Comparison of ENCODE assay signal across 8 cellular contexts in genomic region chr5:134510970-134511795, GRCh38. TPM values are rescaled to one million over a fixed set of nuclear protein-coding genes. Genes with fewer than 3 reads are reported as not detected.
DNase-seq lines count a peak whose midpoint lies in the region; ATAC-seq and TF ChIP-seq lines count a peak whose summit lies in the region.

No MANE protein-coding gene starts in this region.

- no peaks in the 10 kb centered on the region for H3K9me3 ChIP-seq in PC-3 (ENCODE audit: low read length)
- H3K9me3 ChIP-seq in mammary epithelial cell (replicated peaks; ENCODE audit: insufficient read depth, low read length): no peaks in the 10 kb centered on the region
- no peaks in the 10 kb centered on the region for H3K9me3 ChIP-seq in neural progenitor cell (ENCODE audit: low read depth)

- intact Hi-C loops in PC-3 (cut with micrococcal nuclease) (loop anchor here (5.0 kb wide), 1 partner anchor 74 kb away; no protein-coding TSS in a partner anchor), mammary epithelial cell (cut with micrococcal nuclease) (loop anchor here (2.0 to 5.0 kb wide), 4 partner anchors 14 to 209 kb away; partner anchors contain the start of genes JADE2 and UBE2B)

- DNase-seq in A172 (ENCODE audit: low spot score) (peak; percentile 73), PC-3 (peak; percentile 89), mammary epithelial cell (peak; percentile 79), neural progenitor cell (ENCODE audit: low spot score) (no peak), GM03348 (ENCODE audit: low spot score) (no peak), NCI-H1105 (lab: John Stamatoyannopoulos, UW) (no peak), hypothalamus (lab: John Stamatoyannopoulos, UW) (no peak)

- ATAC-seq in PC-3 (peak; percentile 53), HG02885 (IDR thresholded peaks at IDR 0.05; ENCODE audit: poor library complexity, unreplicated experiment) (no peak)

- H3K4me1 ChIP-seq in PC-3 (ENCODE audit: insufficient read depth, low read length): peaks cover 58% of the 10 kb centered on the region
- peaks cover 50% of the 10 kb centered on the region for H3K4me1 ChIP-seq in mammary epithelial cell (ENCODE audit: insufficient read depth, low read length)
- H3K4me1 ChIP-seq in neural progenitor cell: peaks cover 8% of the 10 kb centered on the region

- POLR2A ChIA-PET in PC-3 (lab: Charles Lee; ENCODE audit: unreplicated experiment): interaction anchor here (0.7 kb wide), 1 partner anchor 17 kb away, joined by 3 read pairs; no protein-coding TSS in a partner anchor

- no peaks in the 10 kb centered on the region for H4K20me1 ChIP-seq in PC-3 (ENCODE audit: low read length)
- H4K20me1 ChIP-seq in mammary epithelial cell (ENCODE audit: insufficient read depth, low read length): no peaks in the 10 kb centered on the region
- H4K20me1 ChIP-seq in neural progenitor cell (ENCODE audit: low read depth): no peaks in the 10 kb centered on the region

- no peaks in the 10 kb centered on the region for H3K36me3 ChIP-seq in PC-3 (ENCODE audit: low read depth, low read length)
- H3K36me3 ChIP-seq in mammary epithelial cell (ENCODE audit: insufficient read depth, low read length): no peaks in the 10 kb centered on the region
- H3K36me3 ChIP-seq in neural progenitor cell: no peaks in the 10 kb centered on the region

- H3K27ac Mint-ChIP-seq in neural progenitor cell: peak overlapping the region; percentile 31

- CTCF ChIA-PET in PC-3 (lab: Charles Lee) (interaction anchor here (0.7 kb wide), 1 partner anchor 43 kb away, joined by 3 read pairs; no protein-coding TSS in a partner anchor), mammary epithelial cell (lab: Charles Lee; ENCODE audit: low non-redundant PET) (interaction anchor here (0.5 to 0.7 kb wide), 3 partner anchors 14 to 522 kb away, joined by 3 to 9 read pairs (median 4); no protein-coding TSS in a partner anchor)

- H3K79me2 ChIP-seq in PC-3 (ENCODE audit: low read length) (peaks cover 11% of the 10 kb centered on the region; the same call in 1 of the 2 replicates), mammary epithelial cell (ENCODE audit: insufficient read depth, low read length) (no peaks in the 10 kb centered on the region), neural progenitor cell (ENCODE audit: low read depth) (no peaks in the 10 kb centered on the region)

- H3K4me2 ChIP-seq in PC-3 (ENCODE audit: low read length): peak overlapping the region; percentile 67
- H3K4me2 ChIP-seq in mammary epithelial cell (ENCODE audit: insufficient read depth, low read depth, low read length): peak overlapping the region; percentile 41
- no peak overlapping the region for H3K4me2 ChIP-seq in neural progenitor cell

- H2AFZ ChIP-seq in PC-3 (ENCODE audit: low read length) (peak overlapping the region; percentile 50; the same call in 1 of the 2 replicates), mammary epithelial cell (ENCODE audit: low read depth, low read length) (peak overlapping the region; percentile 76), neural progenitor cell (replicated peaks) (no peak overlapping the region)

- no peak overlapping the region for H3K4me3 ChIP-seq in PC-3 (ENCODE audit: low read length)
- H3K4me3 ChIP-seq in mammary epithelial cell (replicated peaks in 1 of 3; ENCODE audit: insufficient read depth in 1 of 3, low read depth in 2 of 3, low read length in 3 of 3): no peak overlapping the region
- no peak overlapping the region for H3K4me3 ChIP-seq in neural progenitor cell

- peaks cover 16% of the 10 kb centered on the region for H3K4me1 Mint-ChIP-seq in neural progenitor cell

- peak overlapping the region; percentile 10 for H3K4me3 Mint-ChIP-seq in neural progenitor cell

- H3K9me2 ChIP-seq in PC-3 (replicated peaks; ENCODE audit: low read length): no peaks in the 10 kb centered on the region

- in situ Hi-C loops in mammary epithelial cell (cut with MboI; ENCODE audit: low sequenced_read_pairs in 2 of 2): loop anchor here in 1 of 2 donors (10.0 kb wide), 1 partner anchor 56 kb away; no protein-coding TSS in a partner anchor

- H3F3A ChIP-seq in PC-3 (ENCODE audit: low read length, unreplicated experiment): no peaks in the 10 kb centered on the region
- H3F3A ChIP-seq in neural progenitor cell (ENCODE audit: low read depth): no peaks in the 10 kb centered on the region

- no peaks in the 10 kb centered on the region for H3K9me3 Mint-ChIP-seq in neural progenitor cell

- H3K9ac ChIP-seq in PC-3 (ENCODE audit: low read length) (peak overlapping the region; percentile 42; the same call in 1 of the 2 replicates), mammary epithelial cell (ENCODE audit: insufficient read depth, low read length) (no peak overlapping the region), neural progenitor cell (no peak overlapping the region)

- TF ChIP-seq CTCF in PC-3 (conservative IDR thresholded peaks at IDR 0.05; ENCODE audit: low read depth, low read length) (no peak), mammary epithelial cell (conservative IDR thresholded peaks at IDR 0.05 in 1 of 2, IDR thresholded peaks at IDR 0.05 in 1 of 2; ENCODE audit: extremely low read depth in 1 of 2, insufficient read depth in 1 of 2, low read depth in 1 of 2, low read length in 2 of 2) (no peak), neural progenitor cell (IDR thresholded peaks at IDR 0.05) (no peak)

- 12% methylated on average over 8 of the region's 9 CpGs for WGBS in mammary epithelial cell (ENCODE audit: low coverage, missing lambda C conversion rate)

- no peaks in the 10 kb centered on the region for H3K27me3 ChIP-seq in PC-3 (ENCODE audit: low read length)
- H3K27me3 ChIP-seq in mammary epithelial cell (ENCODE audit: insufficient read depth, low read length): no peaks in the 10 kb centered on the region
- no peaks in the 10 kb centered on the region for H3K27me3 ChIP-seq in neural progenitor cell

- dilution Hi-C loops in mammary epithelial cell (cut with HindIII; ENCODE audit: low sequenced_read_pairs): loop anchor here (5.0 kb wide), 2 partner anchors 64 to 104 kb away; no protein-coding TSS in a partner anchor

- H3K27ac ChIP-seq in PC-3 (ENCODE audit: low read length) (peak overlapping the region; percentile 90), mammary epithelial cell (ENCODE audit: insufficient read depth, low read depth, low read length) (peak overlapping the region; percentile 80), neural progenitor cell (no peak overlapping the region)

- H3K27me3 Mint-ChIP-seq in neural progenitor cell (ENCODE audit: insufficient read depth, low read depth): peaks cover 6% of the 10 kb centered on the region

- BruUV-seq in PC-3 (replicated peaks; lab: Mats Ljungman, UMichigan): TSS peak; percentile 82
- TSS peak; percentile 95 for BruUV-seq in mammary epithelial cell (replicated peaks; lab: Mats Ljungman, UMichigan)

- H3K36me3 Mint-ChIP-seq in neural progenitor cell: no peaks in the 10 kb centered on the region

RNA-seq across cellular contexts. Expression of gene JADE2, which starts 14.3 kb away (rescaled TPM):
- total RNA-seq in A172 (2014; rRNA removed; shearing (Covaris generic)): 20.7 and 20.8 TPM in 2 replicates
- total RNA-seq in PC-3 (2014; rRNA removed) (33.2 and 42.3 TPM in 2 replicates), mammary epithelial cell (10 to 100 TPM; 41.2 to 49.6 TPM), neural progenitor cell (ENCODE audit: low replicate concordance) (1.7 and 2.3 TPM in 2 replicates)
- polyA plus RNA-seq in mammary epithelial cell: 23.5 TPM
- polyA minus RNA-seq in mammary epithelial cell: 50.6 TPM

Comparison
In these comparisons a context has a peak if more than half of its experiments do, and no peak if none do; other contexts are left out.
1. DNase-seq: peak in A172 (single experiment), PC-3 (single experiment) and mammary epithelial cell (single experiment); none in neural progenitor cell (single experiment), GM03348 (single experiment), NCI-H1105 (single experiment) and hypothalamus (0 of 51).